22 cellular contexts compared by ENCODE assay signal in the genomic region with DNA sequence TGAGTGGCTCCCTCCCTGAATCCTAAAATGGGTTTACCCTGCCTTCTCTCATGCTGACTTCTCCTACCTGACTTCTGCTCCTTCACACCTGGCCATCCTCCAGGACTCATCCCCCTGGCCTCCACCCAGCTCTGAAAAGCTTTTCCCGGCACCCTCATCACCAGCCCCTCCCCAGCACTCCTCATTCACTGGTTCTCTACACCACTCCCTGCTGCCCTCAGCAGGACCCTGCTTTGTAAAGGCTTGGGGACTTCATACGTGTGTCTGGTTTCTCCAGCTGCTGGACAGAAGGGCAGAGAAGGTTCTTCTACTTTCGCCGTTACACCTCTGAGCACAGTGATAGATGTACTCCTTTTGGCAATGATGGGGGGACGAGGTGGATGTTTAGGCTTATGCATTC.
"Had no signal": no experiment of that assay in that cellular context is flagged by ENCODE, and none has a peak within 500 bp of the region (broad histone marks: within the 10 kb centered on the region; RNA-seq: fewer than 3 reads in every experiment).

No MANE protein-coding gene starts in this region.

- DNase-seq: islet precursor cell; mesendoderm; naive B cell; natural killer cell; nephron progenitor cell; ovary; right lobe of liver; stimulated activated CD4-positive, alpha-beta T cell treated with anti-CD3 and anti-CD28 coated beads, Interleukin-1b, Interleukin-23, amount 100 ng/mL, for 48 hours; stimulated activated CD4-positive, alpha-beta T cell treated with anti-CD3 and anti-CD28 coated beads, Interleukin-2, amount 100 ng/mL, for 48 hours; stimulated activated CD4-positive, alpha-beta T cell treated with anti-CD3 and anti-CD28 coated beads, Interleukin-4, amount 100 ng/mL, for 4 hours; stimulated activated CD8-positive, alpha-beta memory T cell treated with anti-CD3 and anti-CD28 coated beads, Interleukin-4, amount 100 ng/mL, for 48 hours; stimulated activated naive CD4-positive, alpha-beta T cell treated with Interleukin-2 at 50 U/mL for 16 hours; tibial artery; trophoblast cell; uterus had no signal

- H3K36me3 ChIP-seq: ovary, right atrium auricular region, right lobe of liver, suprapubic skin, thoracic aorta, tibial artery, uterus had no signal

- H3K9me3 ChIP-seq: ovary, right atrium auricular region, right lobe of liver, suprapubic skin, thoracic aorta, tibial artery, uterus had no signal

- H3K27ac ChIP-seq: hepatocyte, ovary, right atrium auricular region, right lobe of liver, suprapubic skin, thoracic aorta, tibial artery, uterus had no signal

- H3K4me3 ChIP-seq: hepatocyte, lung, ovary, right atrium auricular region, right lobe of liver, smooth muscle cell, suprapubic skin, thoracic aorta, tibial artery, uterus had no signal

- H3K27me3 ChIP-seq: hepatocyte, ovary, right atrium auricular region, right lobe of liver, suprapubic skin, tibial artery, uterus had no signal

- ATAC-seq: natural killer cell; stimulated activated memory B cell treated with anti-CD40 and anti-IgM and Interleukin-4, amounts not matched to agents 10 μg/mL and 1 μg/mL and 100 μg/mL, for 72 hours had no signal

- H3K4me1 ChIP-seq: right atrium auricular region, right lobe of liver, suprapubic skin, tibial artery, uterus had no signal
